ENCODE assay signal across 8 cellular contexts in genomic region chr20:40688129-40689099, GRCh38. TPM values are rescaled to one million over a fixed set of nuclear protein-coding genes. Genes with fewer than 3 reads are reported as not detected.
A peak's percentile ranks its signal among the peaks of the same experiment; 100 is the strongest.
DNase-seq lines count a peak whose midpoint lies in the region; ATAC-seq and TF ChIP-seq lines count a peak whose summit lies in the region.

No MANE protein-coding gene starts in this region.

- H3K36me3 Mint-ChIP-seq in mesothelial cell of epicardium: no peaks in the 10 kb centered on the region

- peak overlapping the region; percentile 67 for H3K27ac Mint-ChIP-seq in mesothelial cell of epicardium

- CTCF ChIA-PET in PC-9 (lab: Charles Lee): no interaction called here

- TF ChIP-seq CTCF in C4-2B (conservative IDR thresholded peaks at IDR 0.05) (no peak), MM.1S (IDR thresholded peaks at IDR 0.05; ENCODE audit: low read length) (no peak), mesothelial cell of epicardium (IDR thresholded peaks at IDR 0.05; ENCODE audit: unreplicated experiment) (no peak), PC-9 (conservative IDR thresholded peaks at IDR 0.05) (no peak)

- peaks cover 6% of the 10 kb centered on the region; the same call in 1 of the 2 replicates for H3F3A ChIP-seq in MM.1S (ENCODE audit: insufficient read depth, low read length)
- H3F3A ChIP-seq in PC-9 (ENCODE audit: insufficient read depth, low read depth): no peaks in the 10 kb centered on the region

- H3K36me3 ChIP-seq in MM.1S (replicated peaks; ENCODE audit: insufficient read depth, low read length): no peaks in the 10 kb centered on the region
- no peaks in the 10 kb centered on the region for H3K36me3 ChIP-seq in PC-9 (ENCODE audit: low read depth)

- ATAC-seq in GM21447 (IDR thresholded peaks at IDR 0.05; ENCODE audit: unreplicated experiment): no peak

- no peaks in the 10 kb centered on the region for H3K9me3 Mint-ChIP-seq in mesothelial cell of epicardium

- peaks cover 48% of the 10 kb centered on the region for H3K4me1 Mint-ChIP-seq in mesothelial cell of epicardium

- H4K20me1 ChIP-seq in MM.1S (ENCODE audit: insufficient read depth, low read length) (no peaks in the 10 kb centered on the region), PC-9 (ENCODE audit: insufficient read depth) (no peaks in the 10 kb centered on the region)

- DNase-seq in MM.1S (no peak), ecto neural progenitor cell (ENCODE audit: low spot score) (peak; percentile 67), mesothelial cell of epicardium (ENCODE audit: low spot score in 2 of 2, unreplicated experiment in 2 of 2) (peak in 1 of 2 experiments; percentile 53), NCI-H1930 (lab: John Stamatoyannopoulos, UW) (no peak), HUDEP-2 (lab: John Stamatoyannopoulos, UW; ENCODE audit: unreplicated experiment in 76 of 76) (no peak), PC-9 (no peak)

- peak overlapping the region; percentile 78 for H3K27ac ChIP-seq in C4-2B
- no peak overlapping the region for H3K27ac ChIP-seq in MM.1S (ENCODE audit: low read length)
- H3K27ac ChIP-seq in PC-9: no peak overlapping the region

- peaks cover 63% of the 10 kb centered on the region for H3K27me3 ChIP-seq in MM.1S (replicated peaks; ENCODE audit: insufficient read depth, low read length)
- H3K27me3 ChIP-seq in PC-9 (ENCODE audit: insufficient read depth, low read depth): peaks cover 61% of the 10 kb centered on the region

- H3K27me3 Mint-ChIP-seq in mesothelial cell of epicardium (ENCODE audit: low read depth): peaks cover 92% of the 10 kb centered on the region

- H3K4me1 ChIP-seq in MM.1S (ENCODE audit: low read length) (peaks cover 5% of the 10 kb centered on the region; the same call in 1 of the 2 replicates), PC-9 (replicated peaks; ENCODE audit: insufficient read depth) (no peaks in the 10 kb centered on the region)

- H3K4me3 ChIP-seq in MM.1S (ENCODE audit: low read length): peak overlapping the region; percentile 41
- no peak overlapping the region for H3K4me3 ChIP-seq in PC-9

- peak overlapping the region; percentile 76 for H3K4me2 ChIP-seq in MM.1S (ENCODE audit: low read depth, low read length)
- no peak overlapping the region for H3K4me2 ChIP-seq in PC-9

- no peaks in the 10 kb centered on the region for H3K9me2 ChIP-seq in MM.1S (replicated peaks; ENCODE audit: insufficient read depth, low read length)
- no peaks in the 10 kb centered on the region for H3K9me2 ChIP-seq in PC-9 (ENCODE audit: insufficient read depth)

- H2AFZ ChIP-seq in MM.1S (ENCODE audit: low read length) (0 out of 2 replicates have a peak overlapping the region, but pooled peaks have one; percentile 45), PC-9 (no peak overlapping the region)

- H3K79me2 ChIP-seq in MM.1S (ENCODE audit: low read length) (no peaks in the 10 kb centered on the region), PC-9 (ENCODE audit: low read depth) (no peaks in the 10 kb centered on the region)

- POLR2A ChIA-PET in PC-9 (lab: Charles Lee; ENCODE audit: unreplicated experiment): no interaction called here

- BruUV-seq in PC-9 (replicated peaks; lab: Mats Ljungman, UMichigan): no TSS peak

- intact Hi-C loops in PC-9 (cut with micrococcal nuclease; ENCODE audit: unreplicated experiment): no loop called here

- no peaks in the 10 kb centered on the region for H3K9me3 ChIP-seq in MM.1S (replicated peaks; ENCODE audit: insufficient read depth, low read length)
- no peaks in the 10 kb centered on the region for H3K9me3 ChIP-seq in PC-9 (ENCODE audit: insufficient read depth, low read depth)

- H3K9ac ChIP-seq in MM.1S (ENCODE audit: low read length): no peak overlapping the region

- peak overlapping the region; percentile 84 for H3K4me3 Mint-ChIP-seq in mesothelial cell of epicardium

RNA-seq across cellular contexts. Expression of gene MAFB, which starts 0.6 kb away (rescaled TPM):
- 10.8 to 11.5 TPM (median 11.1 TPM) in 3 replicates for total RNA-seq in mesothelial cell of epicardium
- total RNA-seq in PC-9 (2021): not detected in 2 replicates

Comparison
In these comparisons a context has a peak if more than half of its experiments do, and no peak if none do; other contexts are left out.
1. RNA of gene MAFB, which starts 0.6 kb away (total RNA-seq): 10.8 to 11.5 TPM in mesothelial cell of epicardium; not detected in PC-9; every median in the first group is over 10 times any median in the second.